ENCODE assay signal across 31 cellular contexts in genomic region chr3:160812304-160812703, GRCh38. TPM values are rescaled to one million over a fixed set of nuclear protein-coding genes. Genes with fewer than 3 reads are reported as not detected.
DNase-seq lines count a peak whose midpoint lies in the region; ATAC-seq, FAIRE-seq and TF ChIP-seq lines count a peak whose summit lies in the region.
"Had no signal": no experiment of that assay in that cellular context is flagged by ENCODE, and none has a peak within 500 bp of the region (broad histone marks: within the 10 kb centered on the region; RNA-seq: fewer than 3 reads in every experiment).

No MANE protein-coding gene starts in this region.

- no peaks in the 10 kb centered on the region for H3K36me3 ChIP-seq in GM12878 (ENCODE audit: control insufficient read depth in 2 of 2, insufficient read depth in 2 of 2, low read length in 1 of 2)
- H3K36me3 ChIP-seq: gastroesophageal sphincter, HAP-1, pancreas, spleen, tibial nerve had no signal

- BruUV-seq in GM12878 (replicated peaks; lab: Mats Ljungman, UMichigan) = no TSS peak

- FAIRE-seq in GM12878 (lab: Jason Lieb, UNC) (no peak), D721Med (lab: Jason Lieb, UNC) (no peak)
- FAIRE-seq: bronchial epithelial cell, GM12892 had no signal

- no peaks in the 10 kb centered on the region; a peak in 1 of 4 replicates for H3K27me3 ChIP-seq in GM12878 (replicated peaks in 1 of 2; ENCODE audit: control insufficient read depth in 2 of 2, insufficient read depth in 2 of 2, low read length in 1 of 2)
- H3K27me3 ChIP-seq: gastroesophageal sphincter, pancreas, spleen, tibial nerve had no signal

- no peaks in the 10 kb centered on the region for H3K9me3 ChIP-seq in GM12878 (replicated peaks; ENCODE audit: control insufficient read depth, insufficient read depth, low read length)
- H3K9me3 ChIP-seq: gastroesophageal sphincter, HAP-1, pancreas, spleen, tibial nerve had no signal

- RAD21 ChIA-PET in GM12878 (lab: Charles Lee; ENCODE audit: unreplicated experiment) = no interaction called here

- SMC1A ChIA-PET in GM12878 (lab: Charles Lee; ENCODE audit: uncharacterized antibody, unreplicated experiment) = interaction anchor here (1.6 kb wide), 1 partner anchor 129 kb away, joined by 5 read pairs; no protein-coding TSS in a partner anchor

- CTCF ChIA-PET in GM12878 (lab: Yijun Ruan, JAX) = no interaction called here

- H3K4me1 ChIP-seq in GM12878 (ENCODE audit: control insufficient read depth, insufficient read depth, low read length) = no peaks in the 10 kb centered on the region
- H3K4me1 ChIP-seq: spleen had no signal

- 27% methylated on average over 3 of the region's 3 CpGs for WGBS in GM12878 (ENCODE audit: insufficient coverage, insufficient replicate concordance, low lambda C conversion rate, missing lambda C conversion rate)

- in situ Hi-C loops in GM12878 (cut with MboI) = no loop called here

- intact Hi-C loops in GM12878 (cut with micrococcal nuclease; ENCODE audit: unreplicated experiment) = no loop called here

- TF ChIP-seq CTCF in GM12865 (IDR thresholded peaks at IDR 0.05; ENCODE audit: insufficient read depth, low read depth, low read length, missing control alignments) = no peak
- no peak for TF ChIP-seq CTCF in GM12878 (IDR thresholded peaks at IDR 0.05 in 2 of 3, conservative IDR thresholded peaks at IDR 0.05 in 1 of 3; ENCODE audit: control insufficient read depth in 2 of 3, extremely low read depth in 1 of 3, insufficient read depth in 1 of 3, low read depth in 3 of 3, low read length in 3 of 3)
- no peak for TF ChIP-seq CTCF in D721Med (IDR thresholded peaks at IDR 0.05; ENCODE audit: insufficient read depth, missing control alignments)

- no peak overlapping the region for H2AFZ ChIP-seq in GM12878 (ENCODE audit: control insufficient read depth, low read depth, low read length)

- TF ChIP-seq EP300 in GM12878 (IDR thresholded peaks at IDR 0.05; ENCODE audit: borderline replicate concordance in 1 of 2, control insufficient read depth in 1 of 2, low read depth in 2 of 2, low read length in 2 of 2) = no peak

- no peak for TF ChIP-seq RAD21 in GM12878 (IDR thresholded peaks at IDR 0.05; ENCODE audit: insufficient read depth, low read depth, low read length)

- H3K4me3 ChIP-seq in GM12865 (ENCODE audit: low read depth, low read length) = no peak overlapping the region
- no peak overlapping the region for H3K4me3 ChIP-seq in GM12878
- H3K4me3 ChIP-seq: gastroesophageal sphincter, HAP-1, pancreas, spleen, tibial nerve had no signal

- H3K27ac ChIP-seq in GM12878 (ENCODE audit: control insufficient read depth, insufficient read depth) = no peak overlapping the region
- H3K27ac ChIP-seq: pancreas, spleen, tibial nerve had no signal

- TF ChIP-seq POLR2A in GM12878 (IDR thresholded peaks at IDR 0.05; ENCODE audit: low read depth, low read length) = no peak

- no peak overlapping the region for H3K9ac ChIP-seq in GM12878 (ENCODE audit: control insufficient read depth, insufficient read depth, low read length)

- H3K4me2 ChIP-seq in GM12878 (ENCODE audit: control insufficient read depth, insufficient read depth) = no peak overlapping the region

- no peaks in the 10 kb centered on the region for H3K79me2 ChIP-seq in GM12878 (ENCODE audit: control insufficient read depth, insufficient read depth, low read length)

- DNase-seq in GM12865 (ENCODE audit: low read depth) (peak; percentile 12), GM12878 (ENCODE audit: low read depth, low spot score) (no peak), retina (peak; percentile 30), NCI-H1436 (lab: John Stamatoyannopoulos, UW) (no peak), D721Med (ENCODE audit: insufficient read length, low spot score) (no peak)
- no peak for DNase-seq in activated T-cell treated with anti-CD3 and anti-CD28 coated beads, Interleukin-2, amount 50 U/mL, for 1 hour
- DNase-seq: activated B cell treated with CpG ODN at 0.5 μM for 24 hours; activated CD4-positive, alpha-beta T cell treated with anti-CD3 and anti-CD28 coated beads, Interleukin-2, amount 10 ng/mL, durations not matched to agents 7 days and 5 days; activated effector memory CD4-positive, alpha-beta T cell treated with Interleukin-2 at 50 U/mL for 16 hours; activated naive CD8-positive, alpha-beta T cell treated with anti-CD3 and anti-CD28 coated beads for 36 hours; anterior cingulate cortex; CD8-positive, alpha-beta T cell; effector CD4-positive, alpha-beta T cell; left colon; mammary epithelial cell; NCI-H1048; NCI-H1694 treated with DMSO at 0.1 percent for 48 hours; NCI-H524; pancreas; right cardiac atrium; spleen; stimulated activated CD4-positive, alpha-beta T cell treated with anti-CD3 and anti-CD28 coated beads, Interleukin-2, amount 100 ng/mL, for 24 hours; stimulated activated naive CD8-positive, alpha-beta T cell treated with anti-CD3 and anti-CD28 coated beads, Interleukin-15, amount 100 ng/mL, for 72 hours had no signal

- POLR2A ChIA-PET in GM12878 (lab: Charles Lee) = no interaction called here

- peak; percentile 80 for ATAC-seq in GM18870 (IDR thresholded peaks at IDR 0.05; ENCODE audit: unreplicated experiment)
- ATAC-seq in GM12878 = peak; percentile 81
- ATAC-seq in GM21423 (IDR thresholded peaks at IDR 0.05; ENCODE audit: unreplicated experiment) = no peak
- ATAC-seq: CD8-positive, alpha-beta T cell; gastroesophageal sphincter; left colon; right cardiac atrium; SK-N-SH treated with all-trans-retinoic acid at 6 μM for 48 hours; stimulated activated naive CD8-positive, alpha-beta T cell treated with anti-CD3 and anti-CD28 coated beads, Interleukin-15, amount 100 ng/mL, for 72 hours had no signal

- no peaks in the 10 kb centered on the region for H4K20me1 ChIP-seq in GM12878 (ENCODE audit: control insufficient read depth, insufficient read depth)

TF ChIP-seq in GM12878, 131 proteins besides CTCF, POLR2A, EP300 and RAD21:
- TF ChIP-seq JUNB (IDR thresholded peaks at IDR 0.05) = 0 out of 2 replicates have a peak, but pooled peaks have one; percentile 16
- peak; percentile 24; the same call in 1 of the 2 replicates for TF ChIP-seq MEF2A (IDR thresholded peaks at IDR 0.05; ENCODE audit: insufficient read depth, low read depth, low read length)
- TF ChIP-seq JUND (IDR thresholded peaks at IDR 0.05; ENCODE audit: low read depth, low read length) = peak; percentile 33; the same call in 1 of the 2 replicates
- no peak for TF ChIP-seq RELB (IDR thresholded peaks at IDR 0.05; ENCODE audit: low read depth)
- TF ChIP-seq FOXK2 (IDR thresholded peaks at IDR 0.05) = no peak

RNA-seq across cellular contexts. Expression of gene PPM1L, which starts 56.3 kb away (rescaled TPM):
- 0.50 and 0.51 TPM in 2 replicates for total RNA-seq in GM12878 (2013; cell fraction: nucleolus; rRNA removed)
- total RNA-seq in GM12878 (2014; rRNA removed) (under 0.01 and 0.16 TPM in 2 replicates), GM12878 (2014; rRNA removed; fragmentation: Illumina TruSeq; extraction: Trizol) (0.04 and 0.05 TPM in 2 replicates), GM12878 (2021) (0.21 and 0.33 TPM in 2 replicates)
- polyA plus RNA-seq in GM12878 (2011; ENCODE audit: low read depth) = 0.12 TPM
- polyA plus RNA-seq in GM12878 (2011; rRNA removed) (0.04 and 0.12 TPM in 2 replicates), GM12878 (2014; fragmentation: Illumina TruSeq; extraction: Trizol) (0.06 and 0.08 TPM in 2 replicates), GM12878 (2014; fragmentation: Nextera tagmentation; extraction: Ambion mirVana) (under 1 TPM in 1 of 2 experiments, not detected in 1; under 0.01 TPM), GM12878 (2014; rRNA removed) (0.03 TPM in 2 replicates), GM12878 (2016; fragmentation: Nextera tagmentation; extraction: Ambion mirVana) (under 1 TPM; 0.10 to 0.19 TPM)
- polyA plus RNA-seq in GM12878 (2011; cell fraction: cytosol; rRNA removed) = 0.09 and 0.10 TPM in 2 replicates
- 0.07 and 0.16 TPM in 2 replicates for polyA plus RNA-seq in GM12878 (2011; cell fraction: nucleus; rRNA removed)
- polyA plus RNA-seq in GM12878 (2012) = 0.15 TPM in 2 replicates
- 0.41 and 0.51 TPM in 2 replicates for polyA minus RNA-seq in GM12878 (2011; rRNA and poly(A)+ RNA removed)
- polyA minus RNA-seq in GM12878 (2011; cell fraction: cytosol; rRNA and poly(A)+ RNA removed) = 0.13 TPM in 1 of 2 replicates, not detected in the other
- 0.12 and 0.19 TPM in 2 replicates for polyA minus RNA-seq in GM12878 (2011; cell fraction: nucleus; rRNA and poly(A)+ RNA removed)

Comparison
In these comparisons a context has a peak if more than half of its experiments do, and no peak if none do; other contexts are left out.
1. DNase-seq: peak in GM12865 (single experiment) and retina (single experiment); none in GM12878 (single experiment), NCI-H1436 (single experiment), activated T-cell treated with anti-CD3 and anti-CD28 coated beads, Interleukin-2, amount 50 U/mL, for 1 hour (single experiment) and D721Med (single experiment).